ENCODE assay signal across 1 cellular context in the genomic region with DNA sequence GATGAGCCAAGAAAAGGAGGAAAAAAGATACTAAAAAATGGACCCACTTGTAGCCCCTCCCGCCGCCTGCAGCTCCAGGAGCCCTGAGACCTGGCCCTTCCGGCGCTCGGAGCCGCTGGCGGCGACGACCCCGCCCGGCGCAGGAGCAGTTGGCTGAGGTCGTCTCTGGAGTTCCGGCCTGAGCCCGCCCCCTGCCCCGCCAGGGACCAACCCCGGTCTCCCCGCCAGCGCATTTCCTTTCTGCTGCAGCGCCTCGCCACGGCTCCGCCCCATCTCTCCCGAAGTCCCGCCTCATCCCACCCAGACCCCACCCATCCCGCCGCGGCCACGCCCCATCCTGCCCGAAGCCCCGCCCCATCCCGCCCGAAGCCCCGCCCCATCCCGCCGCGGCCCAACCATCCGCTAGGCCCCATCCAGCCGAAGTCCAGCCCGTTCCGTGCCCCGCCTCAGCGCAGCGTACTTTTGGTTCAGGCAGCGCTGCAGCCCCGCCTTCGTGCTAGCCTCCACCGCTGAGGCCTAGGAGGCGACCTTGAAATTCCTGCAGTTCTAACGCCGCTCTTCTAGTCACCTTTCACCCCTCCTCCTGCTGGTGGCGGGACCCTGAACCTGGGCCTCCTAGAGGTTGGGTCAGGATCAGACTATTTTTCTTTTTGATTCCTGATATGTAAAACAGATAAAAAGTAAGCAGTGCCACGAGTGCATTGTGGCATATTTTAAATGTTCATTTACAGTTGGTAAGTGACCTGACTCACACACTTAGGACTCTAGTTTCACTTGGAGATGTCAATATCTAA.
TF ChIP-seq lines count a peak whose summit lies in the region.

A gene with protein sequence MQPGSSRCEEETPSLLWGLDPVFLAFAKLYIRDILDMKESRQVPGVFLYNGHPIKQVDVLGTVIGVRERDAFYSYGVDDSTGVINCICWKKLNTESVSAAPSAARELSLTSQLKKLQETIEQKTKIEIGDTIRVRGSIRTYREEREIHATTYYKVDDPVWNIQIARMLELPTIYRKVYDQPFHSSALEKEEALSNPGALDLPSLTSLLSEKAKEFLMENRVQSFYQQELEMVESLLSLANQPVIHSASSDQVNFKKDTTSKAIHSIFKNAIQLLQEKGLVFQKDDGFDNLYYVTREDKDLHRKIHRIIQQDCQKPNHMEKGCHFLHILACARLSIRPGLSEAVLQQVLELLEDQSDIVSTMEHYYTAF (minus strand): TSS at position 132 of the 794 bp plus-strand sequence. CDS start 590 bp downstream, outside the sequence.

TF ChIP-seq in HepG2, 621 proteins besides CTCF, POLR2A, EP300 and RAD21 (continued from another document and continues in another):
- no peak for TF ChIP-seq NPAS2 (CRISPR knock-in tag; IDR thresholded peaks at IDR 0.05; ENCODE audit: borderline replicate concordance)
- peak; percentile 56 for TF ChIP-seq YY1 (IDR thresholded peaks at IDR 0.05; ENCODE audit: insufficient read depth, insufficient replicate concordance, low read depth, low read length)
- TF ChIP-seq, protein P1, sequence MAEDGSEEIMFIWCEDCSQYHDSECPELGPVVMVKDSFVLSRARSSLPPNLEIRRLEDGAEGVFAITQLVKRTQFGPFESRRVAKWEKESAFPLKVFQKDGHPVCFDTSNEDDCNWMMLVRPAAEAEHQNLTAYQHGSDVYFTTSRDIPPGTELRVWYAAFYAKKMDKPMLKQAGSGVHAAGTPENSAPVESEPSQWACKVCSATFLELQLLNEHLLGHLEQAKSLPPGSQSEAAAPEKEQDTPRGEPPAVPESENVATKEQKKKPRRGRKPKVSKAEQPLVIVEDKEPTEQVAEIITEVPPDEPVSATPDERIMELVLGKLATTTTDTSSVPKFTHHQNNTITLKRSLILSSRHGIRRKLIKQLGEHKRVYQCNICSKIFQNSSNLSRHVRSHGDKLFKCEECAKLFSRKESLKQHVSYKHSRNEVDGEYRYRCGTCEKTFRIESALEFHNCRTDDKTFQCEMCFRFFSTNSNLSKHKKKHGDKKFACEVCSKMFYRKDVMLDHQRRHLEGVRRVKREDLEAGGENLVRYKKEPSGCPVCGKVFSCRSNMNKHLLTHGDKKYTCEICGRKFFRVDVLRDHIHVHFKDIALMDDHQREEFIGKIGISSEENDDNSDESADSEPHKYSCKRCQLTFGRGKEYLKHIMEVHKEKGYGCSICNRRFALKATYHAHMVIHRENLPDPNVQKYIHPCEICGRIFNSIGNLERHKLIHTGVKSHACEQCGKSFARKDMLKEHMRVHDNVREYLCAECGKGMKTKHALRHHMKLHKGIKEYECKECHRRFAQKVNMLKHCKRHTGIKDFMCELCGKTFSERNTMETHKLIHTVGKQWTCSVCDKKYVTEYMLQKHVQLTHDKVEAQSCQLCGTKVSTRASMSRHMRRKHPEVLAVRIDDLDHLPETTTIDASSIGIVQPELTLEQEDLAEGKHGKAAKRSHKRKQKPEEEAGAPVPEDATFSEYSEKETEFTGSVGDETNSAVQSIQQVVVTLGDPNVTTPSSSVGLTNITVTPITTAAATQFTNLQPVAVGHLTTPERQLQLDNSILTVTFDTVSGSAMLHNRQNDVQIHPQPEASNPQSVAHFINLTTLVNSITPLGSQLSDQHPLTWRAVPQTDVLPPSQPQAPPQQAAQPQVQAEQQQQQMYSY (CRISPR knock-in tag; IDR thresholded peaks at IDR 0.05), result peak; percentile 38; the same call in 1 of the 2 replicates
- TF ChIP-seq ZBTB7A (CRISPR knock-in tag; IDR thresholded peaks at IDR 0.05), result no peak
- TF ChIP-seq, protein P2, sequence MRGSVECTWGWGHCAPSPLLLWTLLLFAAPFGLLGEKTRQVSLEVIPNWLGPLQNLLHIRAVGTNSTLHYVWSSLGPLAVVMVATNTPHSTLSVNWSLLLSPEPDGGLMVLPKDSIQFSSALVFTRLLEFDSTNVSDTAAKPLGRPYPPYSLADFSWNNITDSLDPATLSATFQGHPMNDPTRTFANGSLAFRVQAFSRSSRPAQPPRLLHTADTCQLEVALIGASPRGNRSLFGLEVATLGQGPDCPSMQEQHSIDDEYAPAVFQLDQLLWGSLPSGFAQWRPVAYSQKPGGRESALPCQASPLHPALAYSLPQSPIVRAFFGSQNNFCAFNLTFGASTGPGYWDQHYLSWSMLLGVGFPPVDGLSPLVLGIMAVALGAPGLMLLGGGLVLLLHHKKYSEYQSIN (CRISPR knock-in tag; IDR thresholded peaks at IDR 0.05; ENCODE audit: borderline replicate concordance), result no peak
- peak; percentile 87 for TF ChIP-seq XRCC5 (optimal IDR thresholded peaks at IDR 0.05; ENCODE audit: low read length)
- TF ChIP-seq SOX6 (IDR thresholded peaks at IDR 0.05), result no peak
- TF ChIP-seq SOX6 (CRISPR knock-in tag; IDR thresholded peaks at IDR 0.05), result peak; percentile 64
- TF ChIP-seq ZNF776 (CRISPR knock-in tag; IDR thresholded peaks at IDR 0.05), result no peak; the same call in 1 of the 2 replicates
- no peak for TF ChIP-seq ZFP36L2 (CRISPR knock-in tag; IDR thresholded peaks at IDR 0.05)
- peak; percentile 80 to 83 for TF ChIP-seq NR2F1 (CRISPR knock-in tag; IDR thresholded peaks at IDR 0.05)
- no peak for TF ChIP-seq ZNF225 (CRISPR knock-in tag; IDR thresholded peaks at IDR 0.05)
- 0 out of 2 replicates have a peak, but pooled peaks have one; percentile 58 for TF ChIP-seq ZNF720 (CRISPR knock-in tag; IDR thresholded peaks at IDR 0.05)
- TF ChIP-seq HNRNPK (IDR thresholded peaks at IDR 0.05; ENCODE audit: low read depth, low read length, poor library complexity, severe bottlenecking), result peak; percentile 46
- no peak for TF ChIP-seq EZH2 (conservative IDR thresholded peaks at IDR 0.05; ENCODE audit: low read depth, low read length)
- peak; percentile 85 for TF ChIP-seq ZFY (CRISPR knock-in tag; IDR thresholded peaks at IDR 0.05)
- TF ChIP-seq, protein P3, sequence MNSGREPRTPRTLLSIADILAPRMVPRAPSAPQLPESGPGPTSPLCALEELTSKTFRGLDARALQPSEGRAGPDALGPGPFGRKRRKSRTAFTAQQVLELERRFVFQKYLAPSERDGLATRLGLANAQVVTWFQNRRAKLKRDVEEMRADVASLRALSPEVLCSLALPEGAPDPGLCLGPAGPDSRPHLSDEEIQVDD (CRISPR knock-in tag; IDR thresholded peaks at IDR 0.05; ENCODE audit: borderline replicate concordance), result no peak
- TF ChIP-seq ATAD3A (CRISPR knock-in tag; IDR thresholded peaks at IDR 0.05), result no peak
- TF ChIP-seq, protein P4, sequence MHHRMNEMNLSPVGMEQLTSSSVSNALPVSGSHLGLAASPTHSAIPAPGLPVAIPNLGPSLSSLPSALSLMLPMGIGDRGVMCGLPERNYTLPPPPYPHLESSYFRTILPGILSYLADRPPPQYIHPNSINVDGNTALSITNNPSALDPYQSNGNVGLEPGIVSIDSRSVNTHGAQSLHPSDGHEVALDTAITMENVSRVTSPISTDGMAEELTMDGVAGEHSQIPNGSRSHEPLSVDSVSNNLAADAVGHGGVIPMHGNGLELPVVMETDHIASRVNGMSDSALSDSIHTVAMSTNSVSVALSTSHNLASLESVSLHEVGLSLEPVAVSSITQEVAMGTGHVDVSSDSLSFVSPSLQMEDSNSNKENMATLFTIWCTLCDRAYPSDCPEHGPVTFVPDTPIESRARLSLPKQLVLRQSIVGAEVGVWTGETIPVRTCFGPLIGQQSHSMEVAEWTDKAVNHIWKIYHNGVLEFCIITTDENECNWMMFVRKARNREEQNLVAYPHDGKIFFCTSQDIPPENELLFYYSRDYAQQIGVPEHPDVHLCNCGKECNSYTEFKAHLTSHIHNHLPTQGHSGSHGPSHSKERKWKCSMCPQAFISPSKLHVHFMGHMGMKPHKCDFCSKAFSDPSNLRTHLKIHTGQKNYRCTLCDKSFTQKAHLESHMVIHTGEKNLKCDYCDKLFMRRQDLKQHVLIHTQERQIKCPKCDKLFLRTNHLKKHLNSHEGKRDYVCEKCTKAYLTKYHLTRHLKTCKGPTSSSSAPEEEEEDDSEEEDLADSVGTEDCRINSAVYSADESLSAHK (CRISPR knock-in tag; IDR thresholded peaks at IDR 0.05; ENCODE audit: borderline replicate concordance), result no peak
- TF ChIP-seq ISL2 (CRISPR knock-in tag; IDR thresholded peaks at IDR 0.05), result peak; percentile 44; the same call in 1 of the 2 replicates
- TF ChIP-seq TCF12 (IDR thresholded peaks at IDR 0.05), result no peak
- TF ChIP-seq TCF12 (CRISPR knock-in tag; IDR thresholded peaks at IDR 0.05), result 0 out of 2 replicates have a peak, but pooled peaks have one; percentile 39
- TF ChIP-seq, protein P5, sequence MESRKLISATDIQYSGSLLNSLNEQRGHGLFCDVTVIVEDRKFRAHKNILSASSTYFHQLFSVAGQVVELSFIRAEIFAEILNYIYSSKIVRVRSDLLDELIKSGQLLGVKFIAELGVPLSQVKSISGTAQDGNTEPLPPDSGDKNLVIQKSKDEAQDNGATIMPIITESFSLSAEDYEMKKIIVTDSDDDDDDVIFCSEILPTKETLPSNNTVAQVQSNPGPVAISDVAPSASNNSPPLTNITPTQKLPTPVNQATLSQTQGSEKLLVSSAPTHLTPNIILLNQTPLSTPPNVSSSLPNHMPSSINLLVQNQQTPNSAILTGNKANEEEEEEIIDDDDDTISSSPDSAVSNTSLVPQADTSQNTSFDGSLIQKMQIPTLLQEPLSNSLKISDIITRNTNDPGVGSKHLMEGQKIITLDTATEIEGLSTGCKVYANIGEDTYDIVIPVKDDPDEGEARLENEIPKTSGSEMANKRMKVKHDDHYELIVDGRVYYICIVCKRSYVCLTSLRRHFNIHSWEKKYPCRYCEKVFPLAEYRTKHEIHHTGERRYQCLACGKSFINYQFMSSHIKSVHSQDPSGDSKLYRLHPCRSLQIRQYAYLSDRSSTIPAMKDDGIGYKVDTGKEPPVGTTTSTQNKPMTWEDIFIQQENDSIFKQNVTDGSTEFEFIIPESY (CRISPR knock-in tag; IDR thresholded peaks at IDR 0.05), result no peak; the same call in 1 of the 2 replicates
- TF ChIP-seq ZNF557 (CRISPR knock-in tag; IDR thresholded peaks at IDR 0.05), result peak; percentile 37; the same call in 1 of the 2 replicates
- TF ChIP-seq ZNF605 (CRISPR knock-in tag; IDR thresholded peaks at IDR 0.05), result no peak
- peak; percentile 2; the same call in 1 of the 2 replicates for TF ChIP-seq ZBTB7B (CRISPR knock-in tag; IDR thresholded peaks at IDR 0.05)
- no peak for TF ChIP-seq FOSL1 (CRISPR knock-in tag; IDR thresholded peaks at IDR 0.05; ENCODE audit: borderline replicate concordance)
- TF ChIP-seq RFX1 (IDR thresholded peaks at IDR 0.05), result no peak
- TF ChIP-seq FLYWCH1 (CRISPR knock-in tag; IDR thresholded peaks at IDR 0.05), result no peak
- TF ChIP-seq NCOA2 (CRISPR knock-in tag; IDR thresholded peaks at IDR 0.05), result peak; percentile 75
- TF ChIP-seq ZNF430 (CRISPR knock-in tag; IDR thresholded peaks at IDR 0.05), result no peak
- TF ChIP-seq SRSF9 (IDR thresholded peaks at IDR 0.05; ENCODE audit: borderline replicate concordance, insufficient read depth, low read depth, low read length, poor library complexity, severe bottlenecking), result no peak
- TF ChIP-seq FOSL2 (CRISPR knock-in tag; IDR thresholded peaks at IDR 0.05), result peak; percentile 62
- peak; percentile 20; the same call in 1 of the 2 replicates for TF ChIP-seq FOXO1 (CRISPR knock-in tag; IDR thresholded peaks at IDR 0.05)
- TF ChIP-seq MZF1 (CRISPR knock-in tag; IDR thresholded peaks at IDR 0.05; ENCODE audit: borderline replicate concordance), result no peak
- 0 out of 2 replicates have a peak, but pooled peaks have one; percentile 4 for TF ChIP-seq ERF (CRISPR knock-in tag; IDR thresholded peaks at IDR 0.05)
- TF ChIP-seq, protein P6, sequence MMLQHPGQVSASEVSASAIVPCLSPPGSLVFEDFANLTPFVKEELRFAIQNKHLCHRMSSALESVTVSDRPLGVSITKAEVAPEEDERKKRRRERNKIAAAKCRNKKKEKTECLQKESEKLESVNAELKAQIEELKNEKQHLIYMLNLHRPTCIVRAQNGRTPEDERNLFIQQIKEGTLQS (CRISPR knock-in tag; IDR thresholded peaks at IDR 0.05), result 0 out of 2 replicates have a peak, but pooled peaks have one; percentile 22
- TF ChIP-seq MIER2 (CRISPR knock-in tag; IDR thresholded peaks at IDR 0.05), result no peak; the same call in 1 of the 2 replicates
- TF ChIP-seq, protein P7, sequence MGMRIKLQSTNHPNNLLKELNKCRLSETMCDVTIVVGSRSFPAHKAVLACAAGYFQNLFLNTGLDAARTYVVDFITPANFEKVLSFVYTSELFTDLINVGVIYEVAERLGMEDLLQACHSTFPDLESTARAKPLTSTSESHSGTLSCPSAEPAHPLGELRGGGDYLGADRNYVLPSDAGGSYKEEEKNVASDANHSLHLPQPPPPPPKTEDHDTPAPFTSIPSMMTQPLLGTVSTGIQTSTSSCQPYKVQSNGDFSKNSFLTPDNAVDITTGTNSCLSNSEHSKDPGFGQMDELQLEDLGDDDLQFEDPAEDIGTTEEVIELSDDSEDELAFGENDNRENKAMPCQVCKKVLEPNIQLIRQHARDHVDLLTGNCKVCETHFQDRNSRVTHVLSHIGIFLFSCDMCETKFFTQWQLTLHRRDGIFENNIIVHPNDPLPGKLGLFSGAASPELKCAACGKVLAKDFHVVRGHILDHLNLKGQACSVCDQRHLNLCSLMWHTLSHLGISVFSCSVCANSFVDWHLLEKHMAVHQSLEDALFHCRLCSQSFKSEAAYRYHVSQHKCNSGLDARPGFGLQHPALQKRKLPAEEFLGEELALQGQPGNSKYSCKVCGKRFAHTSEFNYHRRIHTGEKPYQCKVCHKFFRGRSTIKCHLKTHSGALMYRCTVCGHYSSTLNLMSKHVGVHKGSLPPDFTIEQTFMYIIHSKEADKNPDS (CRISPR knock-in tag; IDR thresholded peaks at IDR 0.05), result no peak
- TF ChIP-seq, protein P8, sequence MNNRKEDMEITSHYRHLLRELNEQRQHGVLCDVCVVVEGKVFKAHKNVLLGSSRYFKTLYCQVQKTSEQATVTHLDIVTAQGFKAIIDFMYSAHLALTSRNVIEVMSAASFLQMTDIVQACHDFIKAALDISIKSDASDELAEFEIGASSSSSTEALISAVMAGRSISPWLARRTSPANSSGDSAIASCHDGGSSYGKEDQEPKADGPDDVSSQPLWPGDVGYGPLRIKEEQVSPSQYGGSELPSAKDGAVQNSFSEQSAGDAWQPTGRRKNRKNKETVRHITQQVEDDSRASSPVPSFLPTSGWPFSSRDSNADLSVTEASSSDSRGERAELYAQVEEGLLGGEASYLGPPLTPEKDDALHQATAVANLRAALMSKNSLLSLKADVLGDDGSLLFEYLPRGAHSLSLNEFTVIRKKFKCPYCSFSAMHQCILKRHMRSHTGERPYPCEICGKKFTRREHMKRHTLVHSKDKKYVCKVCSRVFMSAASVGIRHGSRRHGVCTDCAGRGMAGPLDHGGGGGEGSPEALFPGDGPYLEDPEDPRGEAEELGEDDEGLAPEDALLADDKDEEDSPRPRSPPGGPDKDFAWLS (CRISPR knock-in tag; IDR thresholded peaks at IDR 0.05; ENCODE audit: borderline replicate concordance), result no peak
- TF ChIP-seq KLF6 (CRISPR knock-in tag; IDR thresholded peaks at IDR 0.05), result 0 out of 2 replicates have a peak, but pooled peaks have one; percentile 33
- TF ChIP-seq ZNF546 (CRISPR knock-in tag; conservative IDR thresholded peaks at IDR 0.05), result 0 out of 2 replicates have a peak, but pooled peaks have one; percentile 23
- TF ChIP-seq HOXA5 (CRISPR knock-in tag; IDR thresholded peaks at IDR 0.05), result peak; percentile 55; the same call in 1 of the 2 replicates
- TF ChIP-seq POGZ (CRISPR knock-in tag; IDR thresholded peaks at IDR 0.05), result peak; percentile 79
- TF ChIP-seq, protein P9, sequence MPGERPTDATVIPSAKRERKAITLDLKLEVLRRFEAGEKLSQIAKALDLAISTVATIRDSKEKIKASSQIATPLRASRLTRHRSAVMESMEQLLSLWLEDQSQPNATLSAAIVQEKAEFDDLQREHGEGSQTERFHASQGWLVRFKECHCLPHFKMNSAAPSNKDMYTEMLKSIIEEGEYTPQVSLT (CRISPR knock-in tag; IDR thresholded peaks at IDR 0.05; ENCODE audit: borderline replicate concordance, low read depth), result no peak
- no peak for TF ChIP-seq ZNF615 (CRISPR knock-in tag; IDR thresholded peaks at IDR 0.05; ENCODE audit: borderline replicate concordance)
- no peak for TF ChIP-seq ZC3H13 (CRISPR knock-in tag; IDR thresholded peaks at IDR 0.05)
